9 cellular contexts compared by ENCODE assay signal in the genomic region with DNA sequence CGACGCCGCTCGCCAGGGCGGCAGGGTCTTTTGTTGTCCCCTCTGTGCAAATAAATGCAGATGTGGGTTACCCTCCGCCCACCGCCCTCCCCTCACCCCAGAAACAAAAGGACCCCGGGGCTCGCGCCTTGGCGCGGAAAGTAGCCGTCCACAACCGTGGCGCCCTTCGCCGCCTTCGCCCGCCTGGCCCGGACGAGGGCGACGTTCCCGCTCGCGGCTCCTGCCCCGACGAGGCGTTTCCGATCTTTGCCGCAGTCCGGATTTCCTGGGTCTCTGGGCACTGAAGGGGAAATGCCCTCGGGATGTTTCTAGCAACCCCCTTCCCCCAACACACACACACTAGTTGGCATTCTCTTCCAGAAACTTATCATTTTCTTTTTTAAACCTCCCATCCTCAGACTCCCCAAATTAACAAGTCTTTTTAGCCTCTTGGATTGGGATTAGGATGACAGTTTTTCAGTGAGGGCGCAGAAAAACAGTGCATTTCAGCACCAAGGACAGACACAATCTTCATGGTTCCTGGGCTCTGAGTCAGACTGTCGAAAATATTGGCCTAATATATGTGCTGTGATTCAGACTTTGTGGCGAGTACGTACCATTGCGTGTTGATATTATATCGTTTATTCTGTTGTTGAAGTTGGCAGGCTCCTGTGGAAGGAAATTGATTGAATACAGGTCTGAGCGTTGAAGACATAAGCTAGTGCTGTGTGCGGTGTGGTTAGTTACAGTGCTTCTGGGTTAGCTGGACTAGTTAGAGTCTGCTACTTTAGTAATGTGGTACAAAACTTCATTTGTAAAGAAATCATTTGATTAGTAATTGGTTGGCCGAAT. TPM values are rescaled to one million over a fixed set of nuclear protein-coding genes. Genes with fewer than 3 reads are reported as not detected.
A peak's percentile ranks its signal among the peaks of the same experiment; 100 is the strongest.
DNase-seq lines count a peak whose midpoint lies in the region; TF ChIP-seq lines count a peak whose summit lies in the region.
"Had no signal": no experiment of that assay in that cellular context is flagged by ENCODE, and none has a peak within 500 bp of the region (broad histone marks: within the 10 kb centered on the region; RNA-seq: fewer than 3 reads in every experiment).

No MANE protein-coding gene starts in this region.

- DNase-seq in H9 (peak; percentile 68), RWPE1 (ENCODE audit: low spot score) (peak; percentile 65), fibroblast of mammary gland (ENCODE audit: low read depth) (peak; percentile 93), neural crest cell (ENCODE audit: low read depth, low spot score) (peak; percentile 57), LoVo (ENCODE audit: low spot score) (no peak), NOMO-1 (lab: John Stamatoyannopoulos, UW; ENCODE audit: unreplicated experiment in 2 of 2) (no peak)
- no peak for DNase-seq in stimulated activated naive CD4-positive, alpha-beta T cell (lab: John Stamatoyannopoulos, UW)

- no peaks in the 10 kb centered on the region for H3K79me1 ChIP-seq in H9 (ENCODE audit: insufficient read depth, low read depth, low read length, poor library complexity, severe bottlenecking)

- H3K4me2 ChIP-seq in H9 (ENCODE audit: insufficient read depth, insufficient read length, low read length): peak overlapping the region; percentile 81

- H3K4me3 Mint-ChIP-seq in H9: peak overlapping the region; percentile 61 to 73
- H3K4me3 Mint-ChIP-seq in neural crest cell: peak overlapping the region; percentile 93
- H3K4me3 Mint-ChIP-seq: activated naive CD4-positive, alpha-beta T cell treated with anti-CD3 and anti-CD28 coated beads, Interleukin-2, amount 50 U/mL, for 24 hours had no signal

- H2BK15ac ChIP-seq in H9 (ENCODE audit: low read depth, low read length): no peak overlapping the region

- no peaks in the 10 kb centered on the region for H3K79me2 ChIP-seq in H9 (ENCODE audit: insufficient read depth, low read length)

- no peaks in the 10 kb centered on the region for H3K4me1 ChIP-seq in H9 (ENCODE audit: insufficient read depth, low read length)

- peaks cover 16% of the 10 kb centered on the region for H3K23me2 ChIP-seq in H9 (ENCODE audit: insufficient read length, low read depth, low read length, poor library complexity, severe bottlenecking)

- TF ChIP-seq CTCF in 22Rv1 (IDR thresholded peaks at IDR 0.05): peak; percentile 45
- TF ChIP-seq CTCF in H9 (conservative IDR thresholded peaks at IDR 0.05): no peak; the same call in 2 of the 3 replicates
- no peak for TF ChIP-seq CTCF in RWPE1 (conservative IDR thresholded peaks at IDR 0.05; ENCODE audit: low read depth)
- TF ChIP-seq CTCF in fibroblast of mammary gland (conservative IDR thresholded peaks at IDR 0.05; ENCODE audit: control insufficient read depth, insufficient read depth, low read depth, low read length): no peak
- peak; percentile 22 for TF ChIP-seq CTCF in neural crest cell (conservative IDR thresholded peaks at IDR 0.05)

- WGBS in H9 (ENCODE audit: extremely low coverage, insufficient read length, low lambda C conversion rate): no CpG with 5 or more reads among the region's 42 CpGs

- no peak overlapping the region for H4K8ac ChIP-seq in H9 (replicated peaks; ENCODE audit: insufficient read length, low read depth, low read length)

- no peak overlapping the region for H4K5ac ChIP-seq in H9 (ENCODE audit: insufficient read length, low read depth, low read length)

- POLR2A ChIA-PET in RWPE1 (lab: Yijun Ruan, JAX; ENCODE audit: low non-redundant PET): no interaction called here

- no peak overlapping the region for H3K23ac ChIP-seq in H9 (ENCODE audit: insufficient read length, low read depth, low read length)

- H4K91ac ChIP-seq in H9 (ENCODE audit: insufficient read length, low read depth, low read length): no peak overlapping the region

- H3K27me3 Mint-ChIP-seq in H9 (ENCODE audit: low read depth) (peaks cover 72% of the 10 kb centered on the region), neural crest cell (ENCODE audit: low read depth) (peaks cover 50% of the 10 kb centered on the region)

- no peak overlapping the region for H3K56ac ChIP-seq in H9 (ENCODE audit: insufficient read length, low read depth, low read length)

- no peak overlapping the region for H3K18ac ChIP-seq in H9 (ENCODE audit: insufficient read length, low read depth, low read length)

- no peak overlapping the region for H3K9ac ChIP-seq in H9 (ENCODE audit: extremely low read depth, insufficient read length, low read length)

- no peak overlapping the region for H2BK20ac ChIP-seq in H9 (ENCODE audit: low read depth, low read length, poor library complexity, severe bottlenecking)

- peak overlapping the region; percentile 83 for H3K27ac ChIP-seq in 22Rv1
- H3K27ac ChIP-seq in H9 (ENCODE audit: insufficient read length, low read depth, low read length): no peak overlapping the region
- H3K27ac ChIP-seq in RWPE1: no peak overlapping the region

- H2BK5ac ChIP-seq in H9 (ENCODE audit: insufficient read length, low read length): no peak overlapping the region

- H3K9me3 Mint-ChIP-seq in H9 (peaks cover 0 to 6% of the 10 kb centered on the region in 2 experiments; a peak in 2 of 5 replicates), neural crest cell (peaks cover 2% of the 10 kb centered on the region)

- no peak overlapping the region for H2BK120ac ChIP-seq in H9 (ENCODE audit: low read depth, low read length, poor library complexity, severe bottlenecking)

- no peak overlapping the region for H3T11ph ChIP-seq in H9 (ENCODE audit: low read length)

- H3K4me1 Mint-ChIP-seq in H9 (peaks cover 9 to 10% of the 10 kb centered on the region in 2 experiments; a peak in 3 of 4 replicates), neural crest cell (peaks cover 44% of the 10 kb centered on the region)

- no peak overlapping the region for H3K14ac ChIP-seq in H9 (ENCODE audit: insufficient read depth, low read length)

- CTCF ChIA-PET in RWPE1 (lab: Yijun Ruan, JAX): interaction anchor here (0.6 kb wide), 1 partner anchor 445 kb away, joined by 3 read pairs; no protein-coding TSS in a partner anchor

- no peaks in the 10 kb centered on the region for H3K9me3 ChIP-seq in H9 (ENCODE audit: control insufficient read depth, low read depth, low read length)

- no peak overlapping the region for H3K4me3 ChIP-seq in fibroblast of mammary gland (ENCODE audit: control insufficient read depth, low read depth, low read length)

- H3K36me3 Mint-ChIP-seq in H9 (ENCODE audit: insufficient read depth in 1 of 3, low read depth in 3 of 3) (no peaks in the 10 kb centered on the region), neural crest cell (ENCODE audit: low read depth) (peaks cover 10% of the 10 kb centered on the region)
- H3K36me3 Mint-ChIP-seq: activated naive CD4-positive, alpha-beta T cell treated with anti-CD3 and anti-CD28 coated beads, Interleukin-2, amount 50 U/mL, for 24 hours had no signal

- no peak overlapping the region for H3K4ac ChIP-seq in H9 (ENCODE audit: low read depth, low read length)

- H4K20me1 ChIP-seq in H9 (ENCODE audit: control insufficient read depth, insufficient read depth, insufficient read length): no peaks in the 10 kb centered on the region

- no peak overlapping the region for H2AFZ ChIP-seq in H9 (ENCODE audit: low read length)

- H2BK12ac ChIP-seq in H9 (ENCODE audit: insufficient read length, low read depth, low read length): no peak overlapping the region

- H3K27ac Mint-ChIP-seq in H9 (no peak overlapping the region), neural crest cell (ENCODE audit: unreplicated experiment) (peak overlapping the region; percentile 98)
- H3K27ac Mint-ChIP-seq: activated naive CD4-positive, alpha-beta T cell treated with anti-CD3 and anti-CD28 coated beads, Interleukin-2, amount 50 U/mL, for 24 hours had no signal

- peaks cover 13% of the 10 kb centered on the region; the same call in 1 of the 2 replicates for H3K27me3 ChIP-seq in H9 (ENCODE audit: insufficient read depth, low read length)

- no peak overlapping the region for H2AK5ac ChIP-seq in H9 (ENCODE audit: insufficient read length, low read length)

RNA-seq across cellular contexts. Expression of a gene that starts 0.8 kb away (rescaled TPM):
- total RNA-seq in H9 (2021) (0.18 and 0.44 TPM in 2 replicates), neural crest cell (17.1 and 17.5 TPM in 2 replicates)

Comparison
In these comparisons a context has a peak if more than half of its experiments do, and no peak if none do; other contexts are left out.
1. CTCF ChIP-seq: peak in 22Rv1 (single experiment) and neural crest cell (single experiment); none in H9 (single experiment), RWPE1 (single experiment) and fibroblast of mammary gland (single experiment).
2. DNase-seq: peak in H9 (single experiment), RWPE1 (single experiment), fibroblast of mammary gland (single experiment) and neural crest cell (single experiment); none in LoVo (single experiment), NOMO-1 (0 of 2) and stimulated activated naive CD4-positive, alpha-beta T cell (0 of 6).
3. RNA of a gene that starts 0.8 kb away (total RNA-seq): 17.1 to 17.5 TPM in neural crest cell; 0.18 to 0.44 TPM in H9; every median in the first group is over 10 times any median in the second.